ENCODE assay signal across 8 cellular contexts in the genomic region with DNA sequence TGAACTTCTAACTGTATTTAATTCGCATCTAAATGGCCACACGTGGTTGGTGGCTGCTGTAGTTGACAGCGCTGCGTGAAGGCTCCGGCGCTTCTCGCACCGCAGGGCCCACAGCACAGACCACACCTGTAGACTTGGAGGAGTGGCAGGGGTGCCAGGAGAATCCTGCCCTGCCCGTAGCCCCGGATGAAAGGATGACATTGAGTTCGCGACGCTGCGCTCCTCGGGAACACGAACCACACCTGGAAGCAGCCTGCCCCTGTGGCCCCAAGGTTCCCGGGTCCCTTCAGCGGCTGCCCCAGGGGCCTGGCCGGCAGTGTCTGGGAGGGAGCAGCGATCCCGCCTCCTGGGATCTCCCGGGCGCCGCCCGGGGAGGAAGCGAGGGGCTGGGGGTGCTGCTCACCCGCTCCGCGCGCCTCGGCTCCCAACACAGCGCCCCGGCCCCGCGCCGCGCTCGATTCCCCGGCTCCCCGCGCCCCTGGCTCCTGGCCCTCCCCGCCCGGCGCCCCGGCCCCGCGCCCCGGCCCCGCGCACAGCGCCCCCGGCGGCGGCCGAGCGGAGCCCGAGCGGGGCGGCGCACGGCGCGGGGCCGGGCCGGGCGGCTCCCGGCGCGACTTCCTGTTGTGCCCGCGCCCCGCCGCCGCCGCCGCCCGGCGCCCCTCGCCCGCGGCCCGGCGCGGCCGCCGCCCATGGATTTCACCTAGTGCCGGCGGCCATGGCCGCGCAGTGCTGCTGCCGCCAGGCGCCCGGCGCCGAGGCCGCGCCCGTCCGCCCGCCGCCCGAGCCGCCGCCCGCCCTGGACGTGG. TPM values are rescaled to one million over a fixed set of nuclear protein-coding genes. Genes with fewer than 3 reads are reported as not detected.
DNase-seq lines count a peak whose midpoint lies in the region; ATAC-seq and TF ChIP-seq lines count a peak whose summit lies in the region.

A gene with protein sequence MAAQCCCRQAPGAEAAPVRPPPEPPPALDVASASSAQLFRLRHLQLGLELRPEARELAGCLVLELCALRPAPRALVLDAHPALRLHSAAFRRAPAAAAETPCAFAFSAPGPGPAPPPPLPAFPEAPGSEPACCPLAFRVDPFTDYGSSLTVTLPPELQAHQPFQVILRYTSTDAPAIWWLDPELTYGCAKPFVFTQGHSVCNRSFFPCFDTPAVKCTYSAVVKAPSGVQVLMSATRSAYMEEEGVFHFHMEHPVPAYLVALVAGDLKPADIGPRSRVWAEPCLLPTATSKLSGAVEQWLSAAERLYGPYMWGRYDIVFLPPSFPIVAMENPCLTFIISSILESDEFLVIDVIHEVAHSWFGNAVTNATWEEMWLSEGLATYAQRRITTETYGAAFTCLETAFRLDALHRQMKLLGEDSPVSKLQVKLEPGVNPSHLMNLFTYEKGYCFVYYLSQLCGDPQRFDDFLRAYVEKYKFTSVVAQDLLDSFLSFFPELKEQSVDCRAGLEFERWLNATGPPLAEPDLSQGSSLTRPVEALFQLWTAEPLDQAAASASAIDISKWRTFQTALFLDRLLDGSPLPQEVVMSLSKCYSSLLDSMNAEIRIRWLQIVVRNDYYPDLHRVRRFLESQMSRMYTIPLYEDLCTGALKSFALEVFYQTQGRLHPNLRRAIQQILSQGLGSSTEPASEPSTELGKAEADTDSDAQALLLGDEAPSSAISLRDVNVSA (plus strand): TSS at position 613 of the 806 bp plus-strand sequence. CDS start 103 bp downstream, at position 716.

- no peaks in the 10 kb centered on the region for H3K36me3 ChIP-seq in thoracic aorta

- no peaks in the 10 kb centered on the region for H3K27me3 ChIP-seq in thoracic aorta (replicated peaks; ENCODE audit: insufficient read depth)

- H3K4me3 ChIP-seq in GM12864 (ENCODE audit: low read depth, low read length), result peak within 1 kb of the TSS; percentile 85
- peak within 1 kb of the TSS; percentile 89 for H3K4me3 ChIP-seq in thoracic aorta

- TF ChIP-seq CTCF in GM12864 (IDR thresholded peaks at IDR 0.05; ENCODE audit: low read depth, low read length, missing control alignments) (peak; percentile 8), thoracic aorta (IDR thresholded peaks at IDR 0.05) (no peak)

- peak within 1 kb of the TSS; percentile 80 to 91 for H3K27ac ChIP-seq in thoracic aorta

- H3K4me1 ChIP-seq in thoracic aorta (ENCODE audit: control insufficient read depth in 1 of 2, low read depth in 2 of 2), result peaks cover 26 to 51% of the 10 kb centered on the region in 2 donors

- TF ChIP-seq POLR2A in erythroblast (IDR thresholded peaks at IDR 0.05; ENCODE audit: low read length), result peak; percentile 30

- no peak for DNase-seq in GM12864 (ENCODE audit: low read depth)
- peak; percentile 66 for DNase-seq in NCI-H345 (lab: John Stamatoyannopoulos, UW)
- DNase-seq in activated CD8-positive, alpha-beta memory T cell treated with anti-CD3 and anti-CD28 coated beads, Interleukin-2, amount 50 U/mL, for 48 hours, result peak; percentile 78
- DNase-seq in erythroblast (lab: John Stamatoyannopoulos, UW), result peak; percentile 76 to 89
- DNase-seq in mucosa of gallbladder (ENCODE audit: low spot score), result no peak
- no peak for DNase-seq in thoracic aorta (ENCODE audit: low spot score)

- H3K9me3 ChIP-seq in thoracic aorta, result no peaks in the 10 kb centered on the region

- peak; percentile 27 for ATAC-seq in HG02571 (IDR thresholded peaks at IDR 0.05; ENCODE audit: unreplicated experiment)
- peak; percentile 34 for ATAC-seq in thoracic aorta (ENCODE audit: insufficient number of reproducible peaks, low FRiP score, low read depth)
- ATAC-seq in GM21737 (IDR thresholded peaks at IDR 0.05; ENCODE audit: unreplicated experiment), result no peak

RNA-seq across cellular contexts. Expression of the gene that starts here (rescaled TPM):
- total RNA-seq in mucosa of gallbladder (91.8 TPM), thoracic aorta (100 to 1,000 TPM in 1 of 2 donors, 10 to 100 TPM in 1; 71.1 to 101 TPM)

Comparison
In these comparisons a context has a peak if more than half of its experiments do, and no peak if none do; other contexts are left out.
1. DNase-seq: peak in NCI-H345 (single experiment), activated CD8-positive, alpha-beta memory T cell treated with anti-CD3 and anti-CD28 coated beads, Interleukin-2, amount 50 U/mL, for 48 hours (single experiment) and erythroblast (2 of 2); none in GM12864 (single experiment), mucosa of gallbladder (single experiment) and thoracic aorta (single experiment).